Comparison of ENCODE assay signal across 14 cellular contexts in genomic region chr11:131912127-131912526, GRCh38.
DNase-seq lines count a peak whose midpoint lies in the region; ATAC-seq and TF ChIP-seq lines count a peak whose summit lies in the region.
"Had no signal": no experiment of that assay in that cellular context is flagged by ENCODE, and none has a peak within 500 bp of the region (broad histone marks: within the 10 kb centered on the region; RNA-seq: fewer than 3 reads in every experiment).

No MANE protein-coding gene starts in this region.

- no peak for TF ChIP-seq EP300 in esophagus muscularis mucosa (IDR thresholded peaks at IDR 0.05)

- H2BK5ac ChIP-seq in neuronal stem cell (ENCODE audit: low read length): no peak overlapping the region

- intact Hi-C loops in esophagus muscularis mucosa (cut with DNase I): loop anchor here (2.0 kb wide), 1 partner anchor 45 kb away; no protein-coding TSS in a partner anchor

- POLR2A ChIA-PET in BJ (lab: Charles Lee): no interaction called here

- H3K79me1 ChIP-seq in neuronal stem cell (ENCODE audit: low read depth, low read length): no peaks in the 10 kb centered on the region

- peak overlapping the region; percentile 48 for H3K23ac ChIP-seq in neuronal stem cell (ENCODE audit: low read depth, low read length, poor library complexity)

- no peak for TF ChIP-seq POLR2A in esophagus muscularis mucosa (IDR thresholded peaks at IDR 0.05; ENCODE audit: low read depth)

- ATAC-seq in activated CD8-positive, alpha-beta memory T cell treated with anti-CD3 and anti-CD28 coated beads, Interleukin-2, amount 10 ng/mL, durations not matched to agents 7 days and 5 days: no peak

- peak overlapping the region in 2 of 4 donors; percentile 34 to 77 for H3K27ac ChIP-seq in esophagus muscularis mucosa (replicated peaks in 1 of 4)
- no peak overlapping the region for H3K27ac ChIP-seq in neuronal stem cell (replicated peaks; ENCODE audit: low read length)
- H3K27ac ChIP-seq: BLaER1 treated with 17β-estradiol and CSF1 and Interleukin-3, amounts not matched to agents 10 nM and 100 nM; SJCRH30 had no signal

- no peak overlapping the region for H3K27ac Mint-ChIP-seq in activated CD8-positive, alpha-beta memory T cell treated with anti-CD3 and anti-CD28 coated beads, Interleukin-2, amount 10 ng/mL, durations not matched to agents 7 days and 5 days
- H3K27ac Mint-ChIP-seq: activated naive CD8-positive, alpha-beta T cell treated with anti-CD3 and anti-CD28 coated beads for 36 hours had no signal

- H3K27me3 Mint-ChIP-seq in activated CD8-positive, alpha-beta memory T cell treated with anti-CD3 and anti-CD28 coated beads, Interleukin-2, amount 10 ng/mL, durations not matched to agents 7 days and 5 days: peaks cover 31% of the 10 kb centered on the region

- no peaks in the 10 kb centered on the region for H3K4me1 Mint-ChIP-seq in activated CD8-positive, alpha-beta memory T cell treated with anti-CD3 and anti-CD28 coated beads, Interleukin-2, amount 10 ng/mL, durations not matched to agents 7 days and 5 days
- H3K4me1 Mint-ChIP-seq: activated naive CD8-positive, alpha-beta T cell treated with anti-CD3 and anti-CD28 coated beads for 36 hours; central memory CD8-positive, alpha-beta T cell had no signal

- DNase-seq in BJ (ENCODE audit: low read depth): no peak
- peak; percentile 53 for DNase-seq in NCI-H748 (lab: John Stamatoyannopoulos, UW; ENCODE audit: unreplicated experiment)
- no peak for DNase-seq in esophagus muscularis mucosa (ENCODE audit: extremely low spot score)
- no peak for DNase-seq in neuronal stem cell (ENCODE audit: low spot score)
- DNase-seq in SIG-M5 (lab: John Stamatoyannopoulos, UW): no peak
- no peak for DNase-seq in activated CD8-positive, alpha-beta memory T cell treated with anti-CD3 and anti-CD28 coated beads, Interleukin-2, amount 10 ng/mL, durations not matched to agents 7 days and 5 days
- DNase-seq in stimulated activated CD4-positive, alpha-beta T cell treated with anti-CD3 and anti-CD28 coated beads, Interleukin-4, amount 100 ng/mL, for 24 hours: no peak
- no peak for DNase-seq in NCI-H187 treated with DMSO at 0.1 percent for 48 hours (lab: John Stamatoyannopoulos, UW)
- DNase-seq: activated CD4-positive, alpha-beta T cell treated with anti-CD3 and anti-CD28 coated beads for 4 hours; activated naive CD8-positive, alpha-beta T cell treated with anti-CD3 and anti-CD28 coated beads for 36 hours; SJCRH30; stimulated activated CD4-positive, alpha-beta T cell treated with anti-CD3 and anti-CD28 coated beads, Interleukin-4, amount 100 ng/mL, for 4 hours had no signal

- H3K4ac ChIP-seq in neuronal stem cell (ENCODE audit: low read length): no peak overlapping the region

- peak overlapping the region; percentile 71 for H2BK15ac ChIP-seq in neuronal stem cell (ENCODE audit: low read length)

- no peak overlapping the region for H3K4me2 ChIP-seq in neuronal stem cell (ENCODE audit: insufficient read depth, low read length, poor library complexity, severe bottlenecking)
- H3K4me2 ChIP-seq: BLaER1 treated with 17β-estradiol and CSF1 and Interleukin-3, amounts not matched to agents 10 nM and 100 nM had no signal

- H2AK5ac ChIP-seq in neuronal stem cell (ENCODE audit: low read depth, low read length): peak overlapping the region; percentile 30

- H2BK12ac ChIP-seq in neuronal stem cell (ENCODE audit: low read length): no peak overlapping the region

- no peaks in the 10 kb centered on the region for H3K9me3 Mint-ChIP-seq in activated CD8-positive, alpha-beta memory T cell treated with anti-CD3 and anti-CD28 coated beads, Interleukin-2, amount 10 ng/mL, durations not matched to agents 7 days and 5 days (ENCODE audit: low read depth)
- H3K9me3 Mint-ChIP-seq: activated naive CD8-positive, alpha-beta T cell treated with anti-CD3 and anti-CD28 coated beads for 36 hours had no signal

- 26% methylated on average over 7 of the region's 7 CpGs for WGBS in esophagus muscularis mucosa
- no CpG with 5 or more reads among the region's 7 CpGs for WGBS in neuronal stem cell (ENCODE audit: extremely low coverage in 2 of 2, insufficient read length in 2 of 2, insufficient replicate concordance in 1 of 2), 2 donors

- no peak overlapping the region for H3K14ac ChIP-seq in neuronal stem cell (ENCODE audit: low read length)

- CTCF ChIA-PET in BJ (lab: Yijun Ruan, JAX): interaction anchor here (0.6 to 8.5 kb wide), 21 partner anchors 11 to 226 kb away, joined by 3 to 151 read pairs (median 5); no protein-coding TSS in a partner anchor
- CTCF ChIA-PET in activated CD8-positive, alpha-beta memory T cell treated with anti-CD3 and anti-CD28 coated beads, Interleukin-2, amount 10 ng/mL, durations not matched to agents 7 days and 5 days (lab: Charles Lee): no interaction called here

- no peak overlapping the region for H2AFZ ChIP-seq in neuronal stem cell (ENCODE audit: low read length)

- H4K8ac ChIP-seq in neuronal stem cell (ENCODE audit: low read depth, low read length): no peak overlapping the region

- no peak overlapping the region for H4K91ac ChIP-seq in neuronal stem cell (ENCODE audit: low read depth, low read length, poor library complexity)

- H3K9me3 ChIP-seq in esophagus muscularis mucosa (no peaks in the 10 kb centered on the region), neuronal stem cell (replicated peaks in 1 of 2; ENCODE audit: control insufficient read depth in 2 of 2, insufficient read depth in 1 of 2, low read depth in 1 of 2, low read length in 2 of 2) (no peaks in the 10 kb centered on the region)
- H3K9me3 ChIP-seq: SJCRH30 had no signal

- H3K4me3 ChIP-seq in BJ (ENCODE audit: low read depth, low read length) (peak overlapping the region; percentile 76; the same call in 1 of the 2 replicates), esophagus muscularis mucosa (peak overlapping the region; percentile 60 to 68 (median 66)), neuronal stem cell (ENCODE audit: low read length in 2 of 2) (no peak overlapping the region)
- H3K4me3 ChIP-seq: BLaER1 treated with 17β-estradiol and CSF1 and Interleukin-3, amounts not matched to agents 10 nM and 100 nM; SJCRH30 had no signal

- no peak overlapping the region for H3K4me3 Mint-ChIP-seq in activated CD8-positive, alpha-beta memory T cell treated with anti-CD3 and anti-CD28 coated beads, Interleukin-2, amount 10 ng/mL, durations not matched to agents 7 days and 5 days
- H3K4me3 Mint-ChIP-seq: activated naive CD8-positive, alpha-beta T cell treated with anti-CD3 and anti-CD28 coated beads for 36 hours; central memory CD8-positive, alpha-beta T cell had no signal

- H3K18ac ChIP-seq in neuronal stem cell (ENCODE audit: low read length): peak overlapping the region; percentile 46

- H3K9ac ChIP-seq in neuronal stem cell (ENCODE audit: low read depth, low read length, poor library complexity): no peak overlapping the region
- H3K9ac ChIP-seq: BLaER1 treated with 17β-estradiol and CSF1 and Interleukin-3, amounts not matched to agents 10 nM and 100 nM had no signal

- no peaks in the 10 kb centered on the region for H3K36me3 ChIP-seq in BJ (ENCODE audit: control insufficient read depth, insufficient read depth, low read length)
- H3K36me3 ChIP-seq in esophagus muscularis mucosa: no peaks in the 10 kb centered on the region
- H3K36me3 ChIP-seq in neuronal stem cell (replicated peaks in 1 of 2; ENCODE audit: control insufficient read depth in 2 of 2, insufficient read depth in 2 of 2, low read length in 2 of 2): no peaks in the 10 kb centered on the region
- H3K36me3 ChIP-seq: BLaER1 treated with 17β-estradiol and CSF1 and Interleukin-3, amounts not matched to agents 10 nM and 100 nM; SJCRH30 had no signal

- TF ChIP-seq CTCF in BJ (IDR thresholded peaks at IDR 0.05; ENCODE audit: insufficient read depth, low read depth, low read length): no peak
- no peak for TF ChIP-seq CTCF in esophagus muscularis mucosa (IDR thresholded peaks at IDR 0.05)

- no peak overlapping the region for H2BK120ac ChIP-seq in neuronal stem cell (ENCODE audit: low read depth, low read length)

- H3K4me1 ChIP-seq in esophagus muscularis mucosa: peaks cover 0 to 44% (median 27%) of the 10 kb centered on the region in 4 donors
- H3K4me1 ChIP-seq in neuronal stem cell (ENCODE audit: control insufficient read depth in 2 of 2, insufficient read depth in 1 of 2, low read depth in 1 of 2, low read length in 2 of 2): peaks cover 4 to 6% of the 10 kb centered on the region in 2 donors
- H3K4me1 ChIP-seq: BLaER1 treated with 17β-estradiol and CSF1 and Interleukin-3, amounts not matched to agents 10 nM and 100 nM; SJCRH30 had no signal

- H3K36me3 Mint-ChIP-seq in activated CD8-positive, alpha-beta memory T cell treated with anti-CD3 and anti-CD28 coated beads, Interleukin-2, amount 10 ng/mL, durations not matched to agents 7 days and 5 days: no peaks in the 10 kb centered on the region
- H3K36me3 Mint-ChIP-seq: activated naive CD8-positive, alpha-beta T cell treated with anti-CD3 and anti-CD28 coated beads for 36 hours had no signal

- H3K27me3 ChIP-seq in BJ (ENCODE audit: control insufficient read depth, insufficient read depth, low read length) (no peaks in the 10 kb centered on the region), esophagus muscularis mucosa (peaks cover 0 to 25% (median 0%) of the 10 kb centered on the region in 4 donors), neuronal stem cell (ENCODE audit: control insufficient read depth in 3 of 3, insufficient read depth in 3 of 3, low read depth in 1 of 3, low read length in 3 of 3) (peaks cover 0 to 30% (median 2%) of the 10 kb centered on the region in 3 experiments)
- H3K27me3 ChIP-seq: BLaER1 treated with 17β-estradiol and CSF1 and Interleukin-3, amounts not matched to agents 10 nM and 100 nM; SJCRH30 had no signal

Comparison
In these comparisons a context has a peak if more than half of its experiments do, and no peak if none do; other contexts are left out.
1. H3K4me3 ChIP-seq: peak in BJ (single experiment) and esophagus muscularis mucosa (4 of 4); none in neuronal stem cell (0 of 2).